Comparison of ENCODE assay signal across 15 cellular contexts in the genomic region with DNA sequence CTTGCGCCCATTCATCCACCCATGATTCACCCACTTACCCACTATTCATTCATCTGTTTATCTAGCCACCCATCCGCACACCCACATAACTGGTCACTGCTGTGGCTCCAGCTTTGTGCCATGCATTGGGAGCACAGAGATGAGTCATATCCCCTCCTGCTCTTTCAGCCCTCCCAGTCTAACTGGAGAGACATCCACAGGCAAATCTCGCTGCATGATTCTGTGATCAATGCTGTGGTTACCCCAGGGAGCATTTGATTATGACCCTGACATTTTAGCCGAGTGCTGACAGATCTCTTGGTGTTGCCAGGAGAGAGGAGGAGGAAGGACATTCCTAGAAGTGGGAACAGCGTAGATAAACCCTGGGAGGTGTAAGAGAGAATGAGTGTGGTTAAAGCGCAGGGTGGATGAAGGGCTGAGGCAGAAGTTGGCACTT. TPM values are rescaled to one million over a fixed set of nuclear protein-coding genes. Genes with fewer than 3 reads are reported as not detected.
DNase-seq lines count a peak whose midpoint lies in the region; ATAC-seq and TF ChIP-seq lines count a peak whose summit lies in the region.
"Had no signal": no experiment of that assay in that cellular context is flagged by ENCODE, and none has a peak within 500 bp of the region (broad histone marks: within the 10 kb centered on the region; RNA-seq: fewer than 3 reads in every experiment).

No MANE protein-coding gene starts in this region.

- peak overlapping the region; percentile 86 for H3K27ac Mint-ChIP-seq in glutamatergic neuron (ENCODE audit: unreplicated experiment)
- no peak overlapping the region for H3K27ac Mint-ChIP-seq in activated naive CD8-positive, alpha-beta T cell treated with anti-CD3 and anti-CD28 coated beads, Interleukin-2, amount 50 U/mL, for 24 hours
- H3K27ac Mint-ChIP-seq: activated CD4-positive, alpha-beta T cell treated with anti-CD3 and anti-CD28 coated beads, Interleukin-2, amount 10 ng/mL, durations not matched to agents 7 days and 5 days; activated naive CD4-positive, alpha-beta T cell treated with anti-CD3 and anti-CD28 coated beads, Interleukin-2, amount 50 U/mL, for 72 hours; CD4-positive, CD25-positive, alpha-beta regulatory T cell had no signal

- H3K9me3 ChIP-seq in adrenal gland (replicated peaks in 1 of 3), result no peaks in the 10 kb centered on the region
- no peaks in the 10 kb centered on the region for H3K9me3 ChIP-seq in mucosa of descending colon
- H3K9me3 ChIP-seq: ovary had no signal

- no peaks in the 10 kb centered on the region for H3K9me3 Mint-ChIP-seq in glutamatergic neuron (ENCODE audit: unreplicated experiment)
- no peaks in the 10 kb centered on the region for H3K9me3 Mint-ChIP-seq in activated naive CD8-positive, alpha-beta T cell treated with anti-CD3 and anti-CD28 coated beads, Interleukin-2, amount 50 U/mL, for 24 hours
- H3K9me3 Mint-ChIP-seq: activated CD4-positive, alpha-beta T cell treated with anti-CD3 and anti-CD28 coated beads, Interleukin-2, amount 10 ng/mL, durations not matched to agents 7 days and 5 days; activated naive CD4-positive, alpha-beta T cell treated with anti-CD3 and anti-CD28 coated beads, Interleukin-2, amount 50 U/mL, for 72 hours had no signal

- H3K4me3 Mint-ChIP-seq in glutamatergic neuron (ENCODE audit: unreplicated experiment), result peak overlapping the region; percentile 58
- H3K4me3 Mint-ChIP-seq in activated naive CD8-positive, alpha-beta T cell treated with anti-CD3 and anti-CD28 coated beads, Interleukin-2, amount 50 U/mL, for 24 hours, result no peak overlapping the region
- H3K4me3 Mint-ChIP-seq: activated CD4-positive, alpha-beta T cell treated with anti-CD3 and anti-CD28 coated beads, Interleukin-2, amount 10 ng/mL, durations not matched to agents 7 days and 5 days; CD4-positive, CD25-positive, alpha-beta regulatory T cell had no signal

- WGBS in adrenal gland, 4 donors, result 29 to 57% (median 50%) methylated on average over 6 of the region's 6 CpGs

- H3K36me3 ChIP-seq in adrenal gland (replicated peaks in 1 of 2) (no peaks in the 10 kb centered on the region), mucosa of descending colon (ENCODE audit: low read depth) (no peaks in the 10 kb centered on the region)
- H3K36me3 ChIP-seq: ovary, tibial artery had no signal

- DNase-seq in AG08396 (ENCODE audit: low spot score) (peak; percentile 46), HS-27A (ENCODE audit: low read depth) (peak; percentile 62), adrenal gland (peak; percentile 53 to 84 (median 69)), glutamatergic neuron (no peak), mucosa of descending colon (no peak), NCI-H128 (lab: John Stamatoyannopoulos, UW; ENCODE audit: unreplicated experiment) (no peak), Right ventricle myocardium inferior (ENCODE audit: missing footprints) (no peak)
- DNase-seq in activated naive CD8-positive, alpha-beta T cell treated with anti-CD3 and anti-CD28 coated beads, Interleukin-2, amount 50 U/mL, for 24 hours, result no peak
- DNase-seq: activated CD4-positive, alpha-beta T cell treated with anti-CD3 and anti-CD28 coated beads, Interleukin-2, amount 10 ng/mL, durations not matched to agents 7 days and 5 days; CD4-positive, CD25-positive, alpha-beta regulatory T cell; left cardiac atrium; ovary; SHP77 had no signal

- no peaks in the 10 kb centered on the region for H3K27me3 ChIP-seq in adrenal gland
- H3K27me3 ChIP-seq: ovary, tibial artery had no signal

- H3K27ac ChIP-seq in adrenal gland, result peak overlapping the region in 2 of 5 donors; percentile 28 to 65
- H3K27ac ChIP-seq: ovary, tibial artery had no signal

- H3K36me3 Mint-ChIP-seq in glutamatergic neuron (ENCODE audit: unreplicated experiment), result no peaks in the 10 kb centered on the region
- no peaks in the 10 kb centered on the region for H3K36me3 Mint-ChIP-seq in activated naive CD8-positive, alpha-beta T cell treated with anti-CD3 and anti-CD28 coated beads, Interleukin-2, amount 50 U/mL, for 24 hours (ENCODE audit: low read depth)
- H3K36me3 Mint-ChIP-seq: activated naive CD4-positive, alpha-beta T cell treated with anti-CD3 and anti-CD28 coated beads, Interleukin-2, amount 50 U/mL, for 72 hours; CD4-positive, CD25-positive, alpha-beta regulatory T cell had no signal

- H3K4me3 ChIP-seq in adrenal gland (no peak overlapping the region), mucosa of descending colon (no peak overlapping the region)
- H3K4me3 ChIP-seq: ovary, tibial artery had no signal

- ATAC-seq in mucosa of descending colon (no peak), Right ventricle myocardium inferior (no peak)
- ATAC-seq in activated naive CD8-positive, alpha-beta T cell treated with anti-CD3 and anti-CD28 coated beads, Interleukin-2, amount 50 U/mL, for 24 hours, result no peak

- TF ChIP-seq POLR2A in adrenal gland (IDR thresholded peaks at IDR 0.05), result peak in 1 of 2 donors; percentile 49

- H3K4me1 ChIP-seq in adrenal gland (replicated peaks in 1 of 2) (no peaks in the 10 kb centered on the region), mucosa of descending colon (ENCODE audit: low read depth) (no peaks in the 10 kb centered on the region)
- H3K4me1 ChIP-seq: tibial artery had no signal

- intact Hi-C loops in adrenal gland (cut with DNase I), result loop anchor here in 1 of 2 donors (10.0 kb wide), 1 partner anchor 414 kb away; no protein-coding TSS in a partner anchor
- intact Hi-C loops in mucosa of descending colon (cut with DNase I, micrococcal nuclease), result no loop called here
- intact Hi-C loops in Right ventricle myocardium inferior (cut with DNase I), result no loop called here

- TF ChIP-seq CTCF in adrenal gland (IDR thresholded peaks at IDR 0.05) (no peak), glutamatergic neuron (IDR thresholded peaks at IDR 0.05; ENCODE audit: partially characterized antibody, unreplicated experiment) (no peak), mucosa of descending colon (IDR thresholded peaks at IDR 0.05) (no peak)

- H3K27me3 Mint-ChIP-seq in glutamatergic neuron (ENCODE audit: unreplicated experiment), result peaks cover 1% of the 10 kb centered on the region
- H3K27me3 Mint-ChIP-seq in activated naive CD8-positive, alpha-beta T cell treated with anti-CD3 and anti-CD28 coated beads, Interleukin-2, amount 50 U/mL, for 24 hours, result no peaks in the 10 kb centered on the region
- H3K27me3 Mint-ChIP-seq: activated CD4-positive, alpha-beta T cell treated with anti-CD3 and anti-CD28 coated beads, Interleukin-2, amount 10 ng/mL, durations not matched to agents 7 days and 5 days had no signal

- H3K4me1 Mint-ChIP-seq in glutamatergic neuron (ENCODE audit: low read depth, unreplicated experiment), result peaks cover 2% of the 10 kb centered on the region
- peaks cover 4% of the 10 kb centered on the region for H3K4me1 Mint-ChIP-seq in activated naive CD8-positive, alpha-beta T cell treated with anti-CD3 and anti-CD28 coated beads, Interleukin-2, amount 50 U/mL, for 24 hours
- H3K4me1 Mint-ChIP-seq: activated CD4-positive, alpha-beta T cell treated with anti-CD3 and anti-CD28 coated beads, Interleukin-2, amount 10 ng/mL, durations not matched to agents 7 days and 5 days; CD4-positive, CD25-positive, alpha-beta regulatory T cell had no signal

RNA-seq across cellular contexts. Expression of a gene that starts 10.4 kb away (rescaled TPM):
- total RNA-seq in adrenal gland, result 100 to 1,000 TPM in 2 of 8 donors, 10 to 100 TPM in 6; 48.3 to 290 (median 90.2) TPM
- polyA plus RNA-seq in adrenal gland, result 100 to 1,000 TPM in 1 of 3 donors, 10 to 100 TPM in 2; 36.6 to 199 (median 60.1) TPM
- 18.6 TPM for total RNA-seq in glutamatergic neuron (ENCODE audit: unreplicated experiment)
- total RNA-seq in mucosa of descending colon, result 1 to 10 TPM; 3.9 to 9.2 (median 6.3) TPM
- total RNA-seq in Right ventricle myocardium inferior, result 13.5 TPM

RNA-seq across cellular contexts. Expression of a gene that starts 22.4 kb away (rescaled TPM):
- total RNA-seq in adrenal gland (10 to 100 TPM; 27.8 to 83.4 (median 41.0) TPM), glutamatergic neuron (ENCODE audit: unreplicated experiment) (87.6 TPM), mucosa of descending colon (10 to 100 TPM; 22.1 to 22.8 (median 22.7) TPM), Right ventricle myocardium inferior (15.7 TPM)
- 10 to 100 TPM; 42.2 to 59.2 (median 52.0) TPM for polyA plus RNA-seq in adrenal gland

RNA-seq across cellular contexts. Expression of a gene that starts 23.2 kb away (rescaled TPM):
- total RNA-seq in adrenal gland (100 to 1,000 TPM in 7 of 8 donors, 10 to 100 TPM in 1; 85.8 to 678 (median 152) TPM), glutamatergic neuron (ENCODE audit: unreplicated experiment) (132 TPM), mucosa of descending colon (100 to 1,000 TPM in 2 of 3 donors, 10 to 100 TPM in 1; 60.5 to 161 (median 158) TPM), Right ventricle myocardium inferior (54.1 TPM)
- polyA plus RNA-seq in adrenal gland, result 1,000 to 10,000 TPM in 1 of 3 donors, 100 to 1,000 TPM in 2; 119 to 1,010 (median 252) TPM

RNA-seq across cellular contexts. Expression of a gene that starts 28.3 kb away (rescaled TPM):
- 1 to 10 TPM in 7 of 8 donors, under 1 TPM in 1; 0.85 to 6.6 (median 4.6) TPM for total RNA-seq in adrenal gland
- 1 to 10 TPM; 3.7 to 6.2 (median 6.0) TPM for polyA plus RNA-seq in adrenal gland
- 136 TPM for total RNA-seq in glutamatergic neuron (ENCODE audit: unreplicated experiment)
- total RNA-seq in mucosa of descending colon, result 10 to 100 TPM in 1 of 3 donors, 1 to 10 TPM in 2; 7.3 to 25.9 (median 9.7) TPM
- total RNA-seq in Right ventricle myocardium inferior, result 1.2 TPM

RNA-seq across cellular contexts. Expression of a gene that starts 41.1 kb away (rescaled TPM):
- total RNA-seq in adrenal gland (10 to 100 TPM in 7 of 8 donors, 1 to 10 TPM in 1; 9.7 to 31.0 (median 16.7) TPM), glutamatergic neuron (ENCODE audit: unreplicated experiment) (34.3 TPM), mucosa of descending colon (10 to 100 TPM in 2 of 3 donors, 1 to 10 TPM in 1; 8.6 to 14.6 (median 11.6) TPM), Right ventricle myocardium inferior (20.5 TPM)
- polyA plus RNA-seq in adrenal gland, result 10 to 100 TPM in 1 of 3 donors, 1 to 10 TPM in 2; 8.9 to 12.5 (median 9.5) TPM

Comparison
In these comparisons a context has a peak if more than half of its experiments do, and no peak if none do; other contexts are left out.
1. DNase-seq: peak in AG08396 (single experiment), HS-27A (single experiment) and adrenal gland (7 of 7); none in glutamatergic neuron (single experiment), mucosa of descending colon (0 of 3), activated naive CD8-positive, alpha-beta T cell treated with anti-CD3 and anti-CD28 coated beads, Interleukin-2, amount 50 U/mL, for 24 hours (single experiment), NCI-H128 (single experiment) and Right ventricle myocardium inferior (single experiment).